ENCODE assay signal across 18 cellular contexts in genomic region chr3:52714335-52715302, GRCh38. TPM values are rescaled to one million over a fixed set of nuclear protein-coding genes. Genes with fewer than 3 reads are reported as not detected.
DNase-seq lines count a peak whose midpoint lies in the region; ATAC-seq, FAIRE-seq and TF ChIP-seq lines count a peak whose summit lies in the region.
"Had no signal": no experiment of that assay in that cellular context is flagged by ENCODE, and none has a peak within 500 bp of the region (broad histone marks: within the 10 kb centered on the region; RNA-seq: fewer than 3 reads in every experiment).

No MANE protein-coding gene starts in this region.

- H3K9me3 ChIP-seq in HCT116 (ENCODE audit: control insufficient read depth in 1 of 2, insufficient read depth in 1 of 2, low read depth in 1 of 2, low read length in 2 of 2) (no peaks in the 10 kb centered on the region), H1 (ENCODE audit: insufficient read depth in 2 of 2, low read depth in 1 of 2, low read length in 1 of 2) (no peaks in the 10 kb centered on the region), tibial artery (no peaks in the 10 kb centered on the region)
- H3K9me3 ChIP-seq: esophagus squamous epithelium, HAP-1 had no signal

- peaks cover 0 to under 1% (median 0%) of the 10 kb centered on the region in 7 donors for H3K9me3 Mint-ChIP-seq in CD14-positive monocyte
- H3K9me3 Mint-ChIP-seq: activated naive CD4-positive, alpha-beta T cell treated with anti-CD3 and anti-CD28 coated beads, Interleukin-2, amount 50 U/mL, for 24 hours had no signal

- no peak for TF ChIP-seq CTCF in HCT116 (IDR thresholded peaks at IDR 0.05 in 2 of 3, conservative IDR thresholded peaks at IDR 0.05 in 1 of 3; ENCODE audit: borderline replicate concordance in 1 of 3, insufficient read depth in 1 of 3, low read depth in 2 of 3, low read length in 2 of 3)
- TF ChIP-seq CTCF in H1 (IDR thresholded peaks at IDR 0.05; ENCODE audit: control extremely low read depth in 1 of 3, insufficient read depth in 1 of 3, low read depth in 1 of 3, low read length in 3 of 3): peak in 1 of 3 experiments; percentile 25; a peak in 1 of 4 replicates
- no peak for TF ChIP-seq CTCF in lower leg skin (IDR thresholded peaks at IDR 0.05)
- no peak for TF ChIP-seq CTCF in CD14-positive monocyte (IDR thresholded peaks at IDR 0.05)
- TF ChIP-seq CTCF in tibial artery (IDR thresholded peaks at IDR 0.05): no peak

- CTCF ChIA-PET in HCT116 (lab: Charles Lee): no interaction called here
- CTCF ChIA-PET in H1 (lab: Charles Lee; ENCODE audit: partially characterized antibody): interaction anchor here (1.1 to 2.2 kb wide), 4 partner anchors 10 to 84 kb away, joined by 3 to 9 read pairs (median 5); no protein-coding TSS in a partner anchor

- H2BK120ac ChIP-seq in H1 (replicated peaks; ENCODE audit: low read depth, low read length): no peak overlapping the region

- H3K9ac ChIP-seq in HCT116 (ENCODE audit: low read length) (no peak overlapping the region), H1 (replicated peaks in 1 of 4; ENCODE audit: extremely low read depth in 1 of 4, low read depth in 3 of 4, low read length in 3 of 4) (0 out of 7 replicates have a peak overlapping the region, but pooled peaks of 1 of the 4 experiments have one; percentile 1)

- no peaks in the 10 kb centered on the region; the same call in none of the 2 replicates for H3K79me1 ChIP-seq in H1 (ENCODE audit: low read depth, low read length)

- peaks cover 23 to 52% of the 10 kb centered on the region in 2 donors for H3K36me3 Mint-ChIP-seq in CD14-positive monocyte

- H3K27ac Mint-ChIP-seq in CD14-positive monocyte: no peak overlapping the region
- H3K27ac Mint-ChIP-seq: activated naive CD4-positive, alpha-beta T cell treated with anti-CD3 and anti-CD28 coated beads, Interleukin-2, amount 50 U/mL, for 24 hours had no signal

- no peak overlapping the region for H3K4me2 ChIP-seq in HCT116 (ENCODE audit: low read length)
- H3K4me2 ChIP-seq in H1 (ENCODE audit: insufficient read depth in 1 of 2, low read depth in 2 of 2, low read length in 2 of 2): peak overlapping the region; percentile 72 to 90

- H3K23ac ChIP-seq in H1 (ENCODE audit: insufficient read length): no peak overlapping the region

- H4K20me1 ChIP-seq in HCT116 (ENCODE audit: insufficient read depth) (no peaks in the 10 kb centered on the region), H1 (replicated peaks in 1 of 2; ENCODE audit: control insufficient read depth in 1 of 2, insufficient read depth in 2 of 2, low read length in 2 of 2) (peaks cover 0 to 4% of the 10 kb centered on the region in 2 experiments)

- no TSS peak for BruUV-seq in HCT116 (replicated peaks; lab: Mats Ljungman, UMichigan)

- no peak for TF ChIP-seq POLR2A in HCT116 (IDR thresholded peaks at IDR 0.05; ENCODE audit: borderline replicate concordance, extremely low read depth, insufficient read depth, insufficient read length)
- TF ChIP-seq POLR2A in H1 (IDR thresholded peaks at IDR 0.05; ENCODE audit: control extremely low read depth in 1 of 2, low read depth in 2 of 2, low read length in 2 of 2): no peak
- no peak for TF ChIP-seq POLR2A in lower leg skin (IDR thresholded peaks at IDR 0.05)

- H3K4me3 Mint-ChIP-seq in CD14-positive monocyte: no peak overlapping the region
- H3K4me3 Mint-ChIP-seq: activated naive CD4-positive, alpha-beta T cell treated with anti-CD3 and anti-CD28 coated beads, Interleukin-2, amount 50 U/mL, for 24 hours had no signal

- RAD21 ChIA-PET in HCT116 (lab: Charles Lee; ENCODE audit: low non-redundant PET in 1 of 2, low total read pairs in 2 of 2, uncharacterized antibody in 2 of 2, unreplicated experiment in 2 of 2): no interaction called here

- 5% methylated on average over 37 of the region's 39 CpGs; no CpG with 5 or more reads in 1 of the 2 experiments for WGBS in H1 (ENCODE audit: extremely low coverage in 1 of 2, insufficient coverage in 1 of 2, insufficient read length in 1 of 2, insufficient replicate concordance in 2 of 2, low coverage in 1 of 2, low lambda C conversion rate in 2 of 2, missing lambda C conversion rate in 1 of 2), 2 experiments
- WGBS in lower leg skin, 2 donors: 60 to 62% methylated on average over 33 to 39 of the region's 39 CpGs

- peak; percentile 74 for ATAC-seq in HCT116
- peak; percentile 97 for ATAC-seq in left colon
- peak; percentile 49 for ATAC-seq in sciatic nerve
- ATAC-seq in HG02840 (IDR thresholded peaks at IDR 0.05; ENCODE audit: low FRiP score, unreplicated experiment): no peak

- H2AFZ ChIP-seq in HCT116 (ENCODE audit: low read depth, low read length, poor library complexity, severe bottlenecking): no peak overlapping the region
- H2AFZ ChIP-seq in H1 (ENCODE audit: low read length): no peak overlapping the region

- H3K4me3 ChIP-seq in HCT116 (replicated peaks in 1 of 2; ENCODE audit: low read depth in 1 of 2, low read length in 2 of 2) (no peak overlapping the region), H1 (ENCODE audit: extremely low read depth in 1 of 4, insufficient read depth in 2 of 4, low read depth in 3 of 4, low read length in 4 of 4) (peak overlapping the region; percentile 30 to 63 (median 44); a peak in 7 of 8 replicates), lower leg skin (ENCODE audit: low read depth, poor library complexity, severe bottlenecking) (no peak overlapping the region), tibial artery (no peak overlapping the region)
- H3K4me3 ChIP-seq: esophagus squamous epithelium, HAP-1 had no signal

- no peaks in the 10 kb centered on the region for H3K79me2 ChIP-seq in HCT116 (ENCODE audit: insufficient read depth, low read length)
- no peaks in the 10 kb centered on the region for H3K79me2 ChIP-seq in H1 (ENCODE audit: control insufficient read depth in 1 of 2, insufficient read depth in 2 of 2, low read length in 2 of 2)

- H2AK5ac ChIP-seq in H1 (ENCODE audit: low read depth, low read length): no peak overlapping the region

- POLR2A ChIA-PET in HCT116 (lab: Charles Lee): interaction anchor here (0.6 kb wide), 1 partner anchor 290 kb away, joined by 3 read pairs; no protein-coding TSS in a partner anchor
- POLR2A ChIA-PET in H1 (lab: Charles Lee; ENCODE audit: partially characterized antibody): interaction anchor here (0.7 to 8.9 kb wide), 6 partner anchors 9 to 437 kb away, joined by 3 to 106 read pairs (median 6); partner anchors contain the start of genes GLT8D1, GNL3, PBRM1 and SPCS1

- no peak for TF ChIP-seq EP300 in H1 (IDR thresholded peaks at IDR 0.05; ENCODE audit: borderline replicate concordance in 1 of 2, low read depth in 2 of 2, low read length in 2 of 2)

- peaks cover 4% of the 10 kb centered on the region; the same call in 1 of the 2 replicates for H3K23me2 ChIP-seq in H1 (ENCODE audit: low read depth, low read length)

- H3K18ac ChIP-seq in H1 (ENCODE audit: extremely low read depth, low read length): no peak overlapping the region

- H3K4me1 ChIP-seq in HCT116 (ENCODE audit: control insufficient read depth in 1 of 2, insufficient read depth in 2 of 2, low read length in 2 of 2) (no peaks in the 10 kb centered on the region), H1 (replicated peaks in 1 of 4; ENCODE audit: control insufficient read depth in 3 of 4, insufficient read depth in 4 of 4, low read length in 3 of 4) (peaks cover 0 to 5% (median 2%) of the 10 kb centered on the region in 4 experiments; a peak in 4 of 7 replicates), tibial artery (peaks cover 0 to 3% (median 0%) of the 10 kb centered on the region in 4 donors)
- H3K4me1 ChIP-seq: HAP-1 had no signal

- H3K4ac ChIP-seq in H1 (replicated peaks; ENCODE audit: insufficient read length, low read depth, low read length): no peak overlapping the region

- no peak overlapping the region for H2BK15ac ChIP-seq in H1 (ENCODE audit: low read length)

- H2BK20ac ChIP-seq in H1 (ENCODE audit: low read length): no peak overlapping the region

- H3K27ac ChIP-seq in HCT116 (ENCODE audit: low read depth, low read length) (no peak overlapping the region), H1 (ENCODE audit: low read depth, low read length) (no peak overlapping the region), tibial artery (no peak overlapping the region)
- H3K27ac ChIP-seq: C4-2B, esophagus squamous epithelium had no signal

- no peaks in the 10 kb centered on the region for H3K9me2 ChIP-seq in HCT116 (ENCODE audit: insufficient read depth)

- H3K4me1 Mint-ChIP-seq in CD14-positive monocyte: peaks cover 32% of the 10 kb centered on the region

- H3K36me3 ChIP-seq in HCT116 (ENCODE audit: control insufficient read depth in 1 of 2, insufficient read depth in 2 of 2, low read length in 2 of 2): no peaks in the 10 kb centered on the region; a peak in 1 of 4 replicates
- H3K36me3 ChIP-seq in H1 (ENCODE audit: control insufficient read depth in 2 of 4, insufficient read depth in 4 of 4, low read length in 3 of 4): peaks cover 0 to 7% (median 0%) of the 10 kb centered on the region in 4 experiments; a peak in 2 of 8 replicates
- peaks cover 15 to 31% (median 15%) of the 10 kb centered on the region in 3 donors for H3K36me3 ChIP-seq in tibial artery

- H3K14ac ChIP-seq in H1 (ENCODE audit: insufficient read length): no peak overlapping the region

- H2BK12ac ChIP-seq in H1 (ENCODE audit: low read depth, low read length): no peak overlapping the region

- H2BK5ac ChIP-seq in H1 (ENCODE audit: low read depth, low read length): peak overlapping the region; percentile 66

- no peak for TF ChIP-seq RAD21 in HCT116 (IDR thresholded peaks at IDR 0.05; ENCODE audit: low read depth)
- no peak for TF ChIP-seq RAD21 in H1 (IDR thresholded peaks at IDR 0.05 in 1 of 2, conservative IDR thresholded peaks at IDR 0.05 in 1 of 2; ENCODE audit: low read depth in 2 of 2, low read length in 2 of 2)

- DNase-seq in HCT116 (ENCODE audit: low read depth, low spot score) (no peak), H1 (ENCODE audit: low read depth in 1 of 2, low spot score in 2 of 2) (peak; percentile 72 to 96), left colon (peak; percentile 61 to 72), sciatic nerve (ENCODE audit: low spot score) (no peak), lower leg skin (ENCODE audit: low spot score in 2 of 2) (no peak), CD14-positive monocyte (ENCODE audit: low spot score) (no peak), tibial artery (no peak)
- DNase-seq: central memory CD4-positive, alpha-beta T cell; EL; esophagus squamous epithelium; NCI-H510A; stimulated activated CD4-positive, alpha-beta T cell treated with anti-CD3 and anti-CD28 coated beads, Interleukin-15, amount 100 ng/mL, for 24 hours; stimulated activated CD8-positive, alpha-beta memory T cell treated with anti-CD3 and anti-CD28 coated beads, Interleukin-4, amount 100 ng/mL, for 48 hours had no signal

- H4K5ac ChIP-seq in H1 (ENCODE audit: insufficient read length, low read depth, low read length): no peak overlapping the region

- H3K27me3 ChIP-seq in HCT116 (ENCODE audit: insufficient read depth, low read length): no peaks in the 10 kb centered on the region
- H3K27me3 ChIP-seq in H1 (replicated peaks in 1 of 4; ENCODE audit: control insufficient read depth in 3 of 4, extremely low read depth in 1 of 4, insufficient read depth in 3 of 4, low read length in 3 of 4): no peaks in the 10 kb centered on the region
- no peaks in the 10 kb centered on the region for H3K27me3 ChIP-seq in tibial artery
- H3K27me3 ChIP-seq: esophagus squamous epithelium had no signal

- H4K91ac ChIP-seq in H1 (replicated peaks; ENCODE audit: insufficient read length, low read length): no peak overlapping the region

- no peaks in the 10 kb centered on the region for H3K27me3 Mint-ChIP-seq in CD14-positive monocyte (ENCODE audit: low read depth in 3 of 3)
- H3K27me3 Mint-ChIP-seq: activated naive CD4-positive, alpha-beta T cell treated with anti-CD3 and anti-CD28 coated beads, Interleukin-2, amount 50 U/mL, for 24 hours had no signal

- H4K8ac ChIP-seq in H1 (ENCODE audit: extremely low read depth, insufficient read depth, low read length): peak overlapping the region; percentile 68; the same call in 1 of the 2 replicates

- intact Hi-C loops in HCT116 (cut with micrococcal nuclease): no loop called here
- intact Hi-C loops in left colon (cut with DNase I, micrococcal nuclease): no loop called here
- intact Hi-C loops in sciatic nerve (cut with DNase I): no loop called here
- intact Hi-C loops in lower leg skin (cut with DNase I; ENCODE audit: low total_unique reads): no loop called here
- intact Hi-C loops in CD14-positive monocyte (cut with micrococcal nuclease): no loop called here
- intact Hi-C loops in tibial artery (cut with DNase I; ENCODE audit: low total_unique reads): no loop called here

- H3K56ac ChIP-seq in H1 (replicated peaks; ENCODE audit: insufficient read length, low read depth, low read length): no peak overlapping the region

- no peak for FAIRE-seq in H1 (lab: Jason Lieb, UNC)
- FAIRE-seq: keratinocyte had no signal

RNA-seq across cellular contexts. Expression of gene SPCS1, which starts 8.7 kb away (rescaled TPM):
- total RNA-seq in HCT116 (2021; ENCODE audit: unreplicated experiment): 124 TPM
- 96.1 and 109 TPM in 2 replicates for polyA plus RNA-seq in HCT116 (2012)
- total RNA-seq in H1 (2021; fragmentation: NEBNext Ultra II Directional; extraction: Animal tissue kit (Norgen Biotek cat#: 25700)): 102 and 104 TPM in 2 replicates
- 185 and 191 TPM in 2 replicates for polyA plus RNA-seq in H1 (2011; rRNA removed)
- 116 TPM for polyA plus RNA-seq in H1 (2011; cell fraction: cytosol; rRNA removed)
- polyA plus RNA-seq in H1 (2011; cell fraction: nucleus; rRNA removed): 41.6 TPM
- 101 to 107 TPM (median 105 TPM) in 4 replicates for polyA plus RNA-seq in H1 (2012, experiment 1 of 2)
- polyA plus RNA-seq in H1 (2012, experiment 2 of 2): 190 TPM
- polyA plus RNA-seq in H1 (2013, experiment 1 of 2): 160 TPM
- 193 TPM for polyA plus RNA-seq in H1 (2013, experiment 2 of 2)
- 44.5 and 44.8 TPM in 2 replicates for polyA minus RNA-seq in H1 (2011; rRNA and poly(A)+ RNA removed)
- polyA minus RNA-seq in H1 (2011; cell fraction: cytosol; rRNA and poly(A)+ RNA removed): 84.5 TPM
- polyA minus RNA-seq in H1 (2011; cell fraction: nucleus; rRNA and poly(A)+ RNA removed): 26.5 TPM
- 100 to 1,000 TPM in 1 of 2 donors, 10 to 100 TPM in 1; 95.4 to 101 TPM for total RNA-seq in left colon
- 60.0 TPM for total RNA-seq in sciatic nerve
- 100 to 1,000 TPM in 2 of 4 donors, 10 to 100 TPM in 2; 80.4 to 134 (median 101) TPM for total RNA-seq in lower leg skin
- 100 to 1,000 TPM; 228 to 242 TPM for polyA plus RNA-seq in CD14-positive monocyte

RNA-seq across cellular contexts. Expression of gene GLT8D1, which starts 9.0 kb away (rescaled TPM):
- total RNA-seq in HCT116 (2021; ENCODE audit: unreplicated experiment) (42.1 TPM), left colon (10 to 100 TPM; 27.8 to 29.0 TPM), sciatic nerve (55.8 TPM), lower leg skin (10 to 100 TPM; 27.4 to 41.9 (median 35.9) TPM)
- polyA plus RNA-seq in HCT116 (2012): 34.3 and 42.6 TPM in 2 replicates
- total RNA-seq in H1 (2021; fragmentation: NEBNext Ultra II Directional; extraction: Animal tissue kit (Norgen Biotek cat#: 25700)): 33.6 and 33.8 TPM in 2 replicates
- polyA plus RNA-seq in H1 (2011; rRNA removed) (23.2 and 29.0 TPM in 2 replicates), CD14-positive monocyte (10 to 100 TPM; 34.8 TPM)
- polyA plus RNA-seq in H1 (2011; cell fraction: cytosol; rRNA removed): 36.7 TPM
- polyA plus RNA-seq in H1 (2011; cell fraction: nucleus; rRNA removed): 24.5 TPM
- polyA plus RNA-seq in H1 (2012, experiment 1 of 2): 35.9 to 43.3 TPM (median 40.6 TPM) in 4 replicates
- polyA plus RNA-seq in H1 (2012, experiment 2 of 2): 9.9 TPM
- polyA plus RNA-seq in H1 (2013, experiment 1 of 2): 37.3 TPM
- 39.4 TPM for polyA plus RNA-seq in H1 (2013, experiment 2 of 2)
- polyA minus RNA-seq in H1 (2011; rRNA and poly(A)+ RNA removed): 24.8 and 35.3 TPM in 2 replicates
- polyA minus RNA-seq in H1 (2011; cell fraction: cytosol; rRNA and poly(A)+ RNA removed): 19.2 TPM
- 20.0 TPM for polyA minus RNA-seq in H1 (2011; cell fraction: nucleus; rRNA and poly(A)+ RNA removed)

RNA-seq across cellular contexts. Expression of gene GNL3, which starts 28.8 kb away (rescaled TPM):
- total RNA-seq in HCT116 (2021; ENCODE audit: unreplicated experiment) (205 TPM), left colon (10 to 100 TPM; 40.8 to 56.5 TPM), sciatic nerve (55.4 TPM), lower leg skin (100 to 1,000 TPM in 1 of 4 donors, 10 to 100 TPM in 3; 79.3 to 111 (median 86.4) TPM)
- 74.2 and 88.1 TPM in 2 replicates for polyA plus RNA-seq in HCT116 (2012)
- 174 and 184 TPM in 2 replicates for total RNA-seq in H1 (2021; fragmentation: NEBNext Ultra II Directional; extraction: Animal tissue kit (Norgen Biotek cat#: 25700))
- polyA plus RNA-seq in H1 (2011; rRNA removed) (35.7 and 45.5 TPM in 2 replicates), CD14-positive monocyte (10 to 100 TPM; 13.4 to 16.7 TPM)
- polyA plus RNA-seq in H1 (2011; cell fraction: cytosol; rRNA removed): 86.4 TPM
- 72.8 TPM for polyA plus RNA-seq in H1 (2011; cell fraction: nucleus; rRNA removed)
- 111 to 199 TPM (median 124 TPM) in 4 replicates for polyA plus RNA-seq in H1 (2012, experiment 1 of 2)
- polyA plus RNA-seq in H1 (2012, experiment 2 of 2): 15.1 TPM
- polyA plus RNA-seq in H1 (2013, experiment 1 of 2): 298 TPM
- polyA plus RNA-seq in H1 (2013, experiment 2 of 2): 281 TPM
- 72.7 and 83.0 TPM in 2 replicates for polyA minus RNA-seq in H1 (2011; rRNA and poly(A)+ RNA removed)
- polyA minus RNA-seq in H1 (2011; cell fraction: cytosol; rRNA and poly(A)+ RNA removed): 61.6 TPM
- 148 TPM for polyA minus RNA-seq in H1 (2011; cell fraction: nucleus; rRNA and poly(A)+ RNA removed)

RNA-seq across cellular contexts. Expression of gene PBRM1, which starts 28.9 kb away (rescaled TPM):
- 40.0 TPM for total RNA-seq in HCT116 (2021; ENCODE audit: unreplicated experiment)
- 11.0 and 15.0 TPM in 2 replicates for polyA plus RNA-seq in HCT116 (2012)
- 65.8 and 65.9 TPM in 2 replicates for total RNA-seq in H1 (2021; fragmentation: NEBNext Ultra II Directional; extraction: Animal tissue kit (Norgen Biotek cat#: 25700))
- 17.0 and 19.3 TPM in 2 replicates for polyA plus RNA-seq in H1 (2011; rRNA removed)
- polyA plus RNA-seq in H1 (2011; cell fraction: cytosol; rRNA removed): 19.6 TPM
- polyA plus RNA-seq in H1 (2011; cell fraction: nucleus; rRNA removed): 23.7 TPM
- polyA plus RNA-seq in H1 (2012, experiment 1 of 2): 19.4 to 31.4 TPM (median 26.0 TPM) in 4 replicates
- polyA plus RNA-seq in H1 (2012, experiment 2 of 2): 1.2 TPM
- 28.5 TPM for polyA plus RNA-seq in H1 (2013, experiment 1 of 2)
- 29.0 TPM for polyA plus RNA-seq in H1 (2013, experiment 2 of 2)
- 68.4 and 96.0 TPM in 2 replicates for polyA minus RNA-seq in H1 (2011; rRNA and poly(A)+ RNA removed)
- polyA minus RNA-seq in H1 (2011; cell fraction: cytosol; rRNA and poly(A)+ RNA removed): 30.8 TPM
- 86.5 TPM for polyA minus RNA-seq in H1 (2011; cell fraction: nucleus; rRNA and poly(A)+ RNA removed)
- total RNA-seq in left colon: 10 to 100 TPM; 53.0 to 57.0 TPM
- total RNA-seq in sciatic nerve: 82.0 TPM
- total RNA-seq in lower leg skin: 10 to 100 TPM; 51.6 to 78.7 (median 74.0) TPM
- polyA plus RNA-seq in CD14-positive monocyte: 10 to 100 TPM; 38.0 to 72.9 TPM

RNA-seq across cellular contexts. Expression of gene NEK4, which starts 56.1 kb away (rescaled TPM):
- 36.2 TPM for total RNA-seq in HCT116 (2021; ENCODE audit: unreplicated experiment)
- 14.6 and 16.4 TPM in 2 replicates for polyA plus RNA-seq in HCT116 (2012)
- total RNA-seq in H1 (2021; fragmentation: NEBNext Ultra II Directional; extraction: Animal tissue kit (Norgen Biotek cat#: 25700)): 39.5 and 40.0 TPM in 2 replicates
- 6.0 and 7.5 TPM in 2 replicates for polyA plus RNA-seq in H1 (2011; rRNA removed)
- 12.7 TPM for polyA plus RNA-seq in H1 (2011; cell fraction: cytosol; rRNA removed)
- 13.9 TPM for polyA plus RNA-seq in H1 (2011; cell fraction: nucleus; rRNA removed)
- polyA plus RNA-seq in H1 (2012, experiment 1 of 2): 16.6 to 24.6 TPM (median 19.9 TPM) in 4 replicates
- 1.6 TPM for polyA plus RNA-seq in H1 (2012, experiment 2 of 2)
- polyA plus RNA-seq in H1 (2013, experiment 1 of 2): 14.7 TPM
- 13.4 TPM for polyA plus RNA-seq in H1 (2013, experiment 2 of 2)
- polyA minus RNA-seq in H1 (2011; rRNA and poly(A)+ RNA removed): 34.5 and 35.6 TPM in 2 replicates
- 20.0 TPM for polyA minus RNA-seq in H1 (2011; cell fraction: cytosol; rRNA and poly(A)+ RNA removed)
- 22.8 TPM for polyA minus RNA-seq in H1 (2011; cell fraction: nucleus; rRNA and poly(A)+ RNA removed)
- total RNA-seq in left colon: 10 to 100 TPM; 20.9 to 25.1 TPM
- total RNA-seq in sciatic nerve: 31.4 TPM
- 10 to 100 TPM in 2 of 4 donors, 1 to 10 TPM in 2; 9.2 to 15.9 (median 12.7) TPM for total RNA-seq in lower leg skin
- polyA plus RNA-seq in CD14-positive monocyte: 10 to 100 TPM; 13.7 to 17.4 TPM

Comparison
In these comparisons a context has a peak if more than half of its experiments do, and no peak if none do; other contexts are left out.
1. DNase-seq: peak in H1 (2 of 2) and left colon (2 of 2); none in HCT116 (single experiment), sciatic nerve (single experiment), lower leg skin (0 of 2), CD14-positive monocyte (single experiment) and tibial artery (0 of 2).
2. H3K4me3 ChIP-seq: peak in H1 (4 of 4); none in HCT116 (0 of 2), lower leg skin (single experiment) and tibial artery (0 of 2).
3. Of the 16 proteins assayed by ChIP-seq in both H1 and HCT116: peak only in H1: MAX, POLR2AphosphoS5, SIN3A and SP1; only in HCT116: none; in both: none; in neither: 11; mixed calls (peak in some experiments, not most) for 1.